ENCODE assay signal across 19 cellular contexts in genomic region chr3:160296591-160296990, GRCh38.
DNase-seq lines count a peak whose midpoint lies in the region; ATAC-seq, FAIRE-seq and TF ChIP-seq lines count a peak whose summit lies in the region.
"Had no signal": no experiment of that assay in that cellular context is flagged by ENCODE, and none has a peak within 500 bp of the region (broad histone marks: within the 10 kb centered on the region; RNA-seq: fewer than 3 reads in every experiment).

No MANE protein-coding gene starts in this region.

- no peaks in the 10 kb centered on the region for H3K9me1 ChIP-seq in K562 (ENCODE audit: control insufficient read depth, insufficient read depth, low read length)

- no peaks in the 10 kb centered on the region for H3K9me2 ChIP-seq in PC-3 (replicated peaks; ENCODE audit: low read length)

- POLR2A ChIA-PET in K562 (lab: Yijun Ruan, JAX) (no interaction called here), PC-3 (lab: Charles Lee; ENCODE audit: unreplicated experiment) (no interaction called here)

- H3K4me1 ChIP-seq in K562 (replicated peaks in 1 of 2; ENCODE audit: control insufficient read depth in 2 of 2, insufficient read depth in 2 of 2, low read length in 2 of 2) (no peaks in the 10 kb centered on the region), left ventricle myocardium inferior (peaks cover 17% of the 10 kb centered on the region), skeletal muscle tissue (ENCODE audit: control insufficient read depth in 3 of 3, insufficient read depth in 3 of 3, low read length in 3 of 3) (peaks cover 0 to 6% (median 0%) of the 10 kb centered on the region in 3 donors), PC-3 (ENCODE audit: insufficient read depth, low read length) (no peaks in the 10 kb centered on the region), spleen (no peaks in the 10 kb centered on the region)
- H3K4me1 ChIP-seq: colonic mucosa, thyroid gland had no signal

- H3K4me2 ChIP-seq in K562 (ENCODE audit: insufficient read depth, low read length), result no peak overlapping the region
- H3K4me2 ChIP-seq in PC-3 (ENCODE audit: low read length), result no peak overlapping the region

- H3K27me3 ChIP-seq in K562 (ENCODE audit: control insufficient read depth in 2 of 2, insufficient read depth in 2 of 2, low read length in 2 of 2) (no peaks in the 10 kb centered on the region), left ventricle myocardium inferior (ENCODE audit: low read depth) (no peaks in the 10 kb centered on the region), skeletal muscle tissue (ENCODE audit: control insufficient read depth in 3 of 3, insufficient read depth in 3 of 3, low read length in 3 of 3) (no peaks in the 10 kb centered on the region), PC-3 (ENCODE audit: low read length) (no peaks in the 10 kb centered on the region), spleen (replicated peaks in 1 of 7) (no peaks in the 10 kb centered on the region)
- H3K27me3 ChIP-seq: colonic mucosa, thyroid gland had no signal

- CTCF ChIA-PET in K562 (lab: Yijun Ruan, JAX; ENCODE audit: low intra/inter-chr PET ratio) (no interaction called here), PC-3 (lab: Charles Lee) (no interaction called here)

- no peaks in the 10 kb centered on the region for H3K9me3 ChIP-seq in K562 (replicated peaks; ENCODE audit: control insufficient read depth, insufficient read depth, low read depth, low read length)
- H3K9me3 ChIP-seq in left ventricle myocardium inferior (replicated peaks), result no peaks in the 10 kb centered on the region
- H3K9me3 ChIP-seq in skeletal muscle tissue (ENCODE audit: control insufficient read depth in 3 of 3, low read length in 3 of 3), result no peaks in the 10 kb centered on the region
- no peaks in the 10 kb centered on the region for H3K9me3 ChIP-seq in PC-3 (ENCODE audit: low read length)
- H3K9me3 ChIP-seq in spleen, result no peaks in the 10 kb centered on the region
- H3K9me3 ChIP-seq: colonic mucosa, thyroid gland had no signal

- no peak for FAIRE-seq in K562 (lab: Jason Lieb, UNC)
- FAIRE-seq: endometrium had no signal

- no peaks in the 10 kb centered on the region for H3K36me3 ChIP-seq in K562 (ENCODE audit: control insufficient read depth, insufficient read depth, low read length)
- H3K36me3 ChIP-seq in left ventricle myocardium inferior, result no peaks in the 10 kb centered on the region
- H3K36me3 ChIP-seq in skeletal muscle tissue (ENCODE audit: control insufficient read depth in 3 of 3, insufficient read depth in 3 of 3, low read length in 3 of 3), result peaks cover 0 to 4% (median 3%) of the 10 kb centered on the region in 3 donors
- no peaks in the 10 kb centered on the region for H3K36me3 ChIP-seq in PC-3 (ENCODE audit: low read depth, low read length)
- peaks cover 0 to 13% (median 0%) of the 10 kb centered on the region in 6 donors for H3K36me3 ChIP-seq in spleen
- H3K36me3 ChIP-seq: colonic mucosa, thyroid gland had no signal

- DNase-seq in Right ventricle myocardium inferior (ENCODE audit: missing footprints), result no peak
- no peak for DNase-seq in cardiac septum (ENCODE audit: low spot score)
- DNase-seq in K562 (ENCODE audit: extremely low read depth in 1 of 4, low spot score in 3 of 4), result no peak
- DNase-seq in left ventricle myocardium inferior, result no peak
- DNase-seq in PC-3, result no peak
- no peak for DNase-seq in spleen
- no peak for DNase-seq in activated T-cell treated with anti-CD3 and anti-CD28 coated beads, Interleukin-2, amount 50 U/mL, for 1 hour
- DNase-seq: activated naive CD4-positive, alpha-beta T cell treated with Interleukin-2 at 50 U/mL for 16 hours; activated T-cell treated with anti-CD3 and anti-CD28 coated beads for 4 hours; colonic mucosa; DMS153; naive thymus-derived CD4-positive, alpha-beta T cell; NCI-H146; NCI-H82; stimulated activated CD4-positive, alpha-beta T cell treated with anti-CD3 and anti-CD28 coated beads, Interleukin-15, amount 100 ng/mL, for 24 hours; thyroid gland had no signal

- peak; percentile 78 for ATAC-seq in Right ventricle myocardium inferior
- ATAC-seq in K562, result no peak
- ATAC-seq in PC-3, result no peak
- ATAC-seq: naive thymus-derived CD4-positive, alpha-beta T cell; stimulated activated memory B cell treated with anti-CD40 and anti-IgM and Interleukin-4, amounts not matched to agents 10 μg/mL and 1 μg/mL and 100 μg/mL, for 72 hours had no signal

- no TSS peak for BruUV-seq in K562 (replicated peaks; lab: Mats Ljungman, UMichigan)
- BruUV-seq in PC-3 (replicated peaks; lab: Mats Ljungman, UMichigan), result no TSS peak

- H2AFZ ChIP-seq in K562 (ENCODE audit: low read depth, low read length) (no peak overlapping the region), PC-3 (ENCODE audit: low read length) (no peak overlapping the region)

- no peak for TF ChIP-seq RAD21 in K562 (CRISPR knock-in tag; conservative IDR thresholded peaks at IDR 0.05 in 1 of 2, IDR thresholded peaks at IDR 0.05 in 1 of 2)

- in situ Hi-C loops in K562 (cut with MboI), result no loop called here

- TF ChIP-seq CTCF in K562 (IDR thresholded peaks at IDR 0.05 in 2 of 3, conservative IDR thresholded peaks at IDR 0.05 in 1 of 3; ENCODE audit: insufficient read depth in 2 of 3, low read depth in 1 of 3, low read length in 3 of 3) (no peak), left ventricle myocardium inferior (IDR thresholded peaks at IDR 0.05; ENCODE audit: borderline replicate concordance) (no peak), PC-3 (conservative IDR thresholded peaks at IDR 0.05; ENCODE audit: low read depth, low read length) (no peak), spleen (IDR thresholded peaks at IDR 0.05 in 8 of 11, conservative IDR thresholded peaks at IDR 0.05 in 3 of 11) (no peak)

- intact Hi-C loops in Right ventricle myocardium inferior (cut with DNase I) (no loop called here), cardiac septum (cut with DNase I) (no loop called here), K562 (cut with micrococcal nuclease) (no loop called here), left ventricle myocardium inferior (cut with micrococcal nuclease) (no loop called here), PC-3 (cut with micrococcal nuclease) (no loop called here), spleen (cut with DNase I; ENCODE audit: low total_unique reads) (no loop called here)

- H3K9ac ChIP-seq in K562 (ENCODE audit: insufficient read depth in 1 of 2, low read depth in 2 of 2, low read length in 2 of 2), result no peak overlapping the region
- H3K9ac ChIP-seq in skeletal muscle tissue (ENCODE audit: low read depth in 1 of 3, low read length in 3 of 3), result peak overlapping the region in 1 of 3 donors; percentile 18
- no peak overlapping the region for H3K9ac ChIP-seq in PC-3 (ENCODE audit: low read length)

- H3K27ac ChIP-seq in K562 (ENCODE audit: extremely low read depth, low read depth, low read length), result no peak overlapping the region
- H3K27ac ChIP-seq in left ventricle myocardium inferior (replicated peaks), result peak overlapping the region; percentile 49
- peak overlapping the region; percentile 75 for H3K27ac ChIP-seq in skeletal muscle tissue (ENCODE audit: low read depth, low read length)
- no peak overlapping the region for H3K27ac ChIP-seq in PC-3 (ENCODE audit: low read length)
- H3K27ac ChIP-seq in spleen, result no peak overlapping the region
- H3K27ac ChIP-seq: colonic mucosa, thyroid gland had no signal

- TF ChIP-seq POLR2A in K562 (conservative IDR thresholded peaks at IDR 0.05), result no peak
- no peak for TF ChIP-seq POLR2A in spleen (IDR thresholded peaks at IDR 0.05)

- H3K4me3 ChIP-seq in K562, result no peak overlapping the region
- peak overlapping the region; percentile 8 for H3K4me3 ChIP-seq in left ventricle myocardium inferior
- no peak overlapping the region for H3K4me3 ChIP-seq in skeletal muscle tissue (ENCODE audit: low read length in 3 of 3)
- no peak overlapping the region for H3K4me3 ChIP-seq in PC-3 (ENCODE audit: low read length)
- no peak overlapping the region for H3K4me3 ChIP-seq in spleen
- H3K4me3 ChIP-seq: colonic mucosa, thyroid gland had no signal

- H4K20me1 ChIP-seq in K562 (replicated peaks; ENCODE audit: control insufficient read depth, insufficient read depth, low read length) (no peaks in the 10 kb centered on the region), PC-3 (ENCODE audit: low read length) (no peaks in the 10 kb centered on the region)

- H3F3A ChIP-seq in PC-3 (ENCODE audit: low read length, unreplicated experiment), result no peaks in the 10 kb centered on the region

- no peaks in the 10 kb centered on the region for H3K79me2 ChIP-seq in K562 (ENCODE audit: control insufficient read depth, insufficient read depth, low read length)
- H3K79me2 ChIP-seq in PC-3 (ENCODE audit: low read length), result no peaks in the 10 kb centered on the region

- TF ChIP-seq EP300 in K562 (IDR thresholded peaks at IDR 0.05; ENCODE audit: low read length), result no peak

TF ChIP-seq in K562, 482 proteins besides CTCF, POLR2A, EP300 and RAD21 (continues in another document):
- no peak for TF ChIP-seq TFAP4 (CRISPR knock-in tag; IDR thresholded peaks at IDR 0.05; ENCODE audit: borderline replicate concordance)
- TF ChIP-seq CBX2 (IDR thresholded peaks at IDR 0.05; ENCODE audit: insufficient read depth, low read length, poor library complexity, severe bottlenecking), result no peak
- TF ChIP-seq ASH1L (IDR thresholded peaks at IDR 0.05; ENCODE audit: borderline replicate concordance, low read depth, partially characterized antibody), result no peak
- no peak for TF ChIP-seq TRIM24 (IDR thresholded peaks at IDR 0.05)
- no peak for TF ChIP-seq E2F4 (CRISPR knock-in tag; IDR thresholded peaks at IDR 0.05; ENCODE audit: low read depth)
- 0 out of 2 replicates have a peak, but pooled peaks have one; percentile 40 for TF ChIP-seq MEF2D (tag; conservative IDR thresholded peaks at IDR 0.05; ENCODE audit: low read depth)

Comparison
In these comparisons a context has a peak if more than half of its experiments do, and no peak if none do; other contexts are left out.
1. H3K27ac ChIP-seq: peak in left ventricle myocardium inferior (single experiment) and skeletal muscle tissue (single experiment); none in K562 (single experiment), PC-3 (single experiment) and spleen (0 of 8).